ENCODE assay signal across 1 cellular context in genomic region chr22:28181332-28181731, GRCh38.
TF ChIP-seq lines count a peak whose summit lies in the region.

No MANE protein-coding gene starts in this region.

TF ChIP-seq in HEK293, 187 proteins besides CTCF, POLR2A, EP300 and RAD21 (continued from another document):
- TF ChIP-seq ZNF600 (tag by site-specific recombination; IDR thresholded peaks at IDR 0.05) (no peak), ZNF280D (tag by site-specific recombination; IDR thresholded peaks at IDR 0.05) (no peak), ZNF174 (tag by site-specific recombination; IDR thresholded peaks at IDR 0.05) (no peak), ZBTB26 (tag by site-specific recombination; optimal IDR thresholded peaks at IDR 0.05) (no peak), HOXD13 (CRISPR knock-in tag; IDR thresholded peaks at IDR 0.05; ENCODE audit: borderline replicate concordance) (0 out of 2 replicates have a peak, but pooled peaks have one; percentile 41), ZNF624 (tag by site-specific recombination; IDR thresholded peaks at IDR 0.05) (no peak), ZNF169 (tag by site-specific recombination; IDR thresholded peaks at IDR 0.05) (no peak), TRIM28 (IDR thresholded peaks at IDR 0.05; ENCODE audit: borderline replicate concordance, low read length) (no peak), TCF7L2 (IDR thresholded peaks at IDR 0.05; ENCODE audit: borderline replicate concordance, low read depth, low read length) (no peak), ZSCAN18 (tag by site-specific recombination; IDR thresholded peaks at IDR 0.05) (no peak)
